31 cellular contexts compared by ENCODE assay signal in the genomic region with DNA sequence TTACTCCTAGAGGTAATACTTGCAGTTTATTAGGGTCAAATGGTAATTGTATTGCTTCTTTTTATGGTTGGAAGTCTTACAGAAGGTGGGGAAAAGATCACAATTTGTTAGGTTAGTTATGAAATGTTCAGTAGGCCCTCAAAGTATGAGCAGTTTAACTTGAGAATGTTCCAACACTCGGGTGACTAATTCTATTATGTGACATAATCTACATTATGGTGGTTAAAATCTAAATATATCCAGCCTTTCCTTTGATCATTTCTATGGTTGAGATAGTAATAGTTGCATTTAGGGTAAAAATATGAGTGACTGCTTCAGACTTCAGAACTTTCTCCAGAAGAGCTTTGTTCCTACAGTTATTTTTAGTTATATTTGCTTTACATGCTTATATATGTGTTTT. TPM values are rescaled to one million over a fixed set of nuclear protein-coding genes. Genes with fewer than 3 reads are reported as not detected.
DNase-seq lines count a peak whose midpoint lies in the region; ATAC-seq and TF ChIP-seq lines count a peak whose summit lies in the region.
"Had no signal": no experiment of that assay in that cellular context is flagged by ENCODE, and none has a peak within 500 bp of the region (broad histone marks: within the 10 kb centered on the region; RNA-seq: fewer than 3 reads in every experiment).

No MANE protein-coding gene starts in this region.

- no peaks in the 10 kb centered on the region for H3K27me3 ChIP-seq in fibroblast of lung (ENCODE audit: control insufficient read depth, insufficient read depth, low read length)
- H3K27me3 ChIP-seq: sigmoid colon, thyroid gland had no signal

- no peaks in the 10 kb centered on the region for H3K9me3 ChIP-seq in fibroblast of lung (ENCODE audit: control insufficient read depth, insufficient read depth, low read depth, low read length)
- H3K9me3 ChIP-seq: lower lobe of right lung, sigmoid colon, SK-N-SH, thyroid gland had no signal

- no peaks in the 10 kb centered on the region for H4K20me1 ChIP-seq in fibroblast of lung (ENCODE audit: control insufficient read depth, extremely low read depth, insufficient read depth, low read length)

- CTCF ChIA-PET in activated CD4-positive, alpha-beta memory T cell treated with anti-CD3 and anti-CD28 coated beads, Interleukin-2, amount 10 ng/mL, durations not matched to agents 7 days and 5 days (lab: Charles Lee) = interaction anchor here (1.1 kb wide), 1 partner anchor 9 kb away, joined by 3 read pairs; no protein-coding TSS in a partner anchor

- no peak overlapping the region for H3K4me3 ChIP-seq in fibroblast of lung (replicated peaks in 1 of 4; ENCODE audit: control extremely low read depth in 1 of 4, insufficient read depth in 1 of 4, low read depth in 3 of 4, low read length in 4 of 4)
- H3K4me3 ChIP-seq: lower lobe of right lung, sigmoid colon, thyroid gland had no signal

- no peaks in the 10 kb centered on the region for H3K79me2 ChIP-seq in fibroblast of lung (ENCODE audit: control insufficient read depth, insufficient read depth, low read length)

- POLR2A ChIA-PET in activated CD4-positive, alpha-beta memory T cell treated with anti-CD3 and anti-CD28 coated beads, Interleukin-2, amount 10 ng/mL, durations not matched to agents 7 days and 5 days (lab: Charles Lee) = no interaction called here

- H3K27ac ChIP-seq in fibroblast of lung (ENCODE audit: insufficient read depth, low read length) = no peak overlapping the region
- H3K27ac ChIP-seq: lower lobe of right lung, sigmoid colon, thyroid gland had no signal

- H3K9ac ChIP-seq in fibroblast of lung (ENCODE audit: insufficient read depth, low read length) = no peak overlapping the region
- H3K9ac ChIP-seq: SK-N-SH had no signal

- H3K36me3 ChIP-seq in fibroblast of lung (ENCODE audit: control insufficient read depth, insufficient read depth, low read length) = no peaks in the 10 kb centered on the region

- H3K27me3 Mint-ChIP-seq in activated CD4-positive, alpha-beta memory T cell treated with anti-CD3 and anti-CD28 coated beads, Interleukin-2, amount 10 ng/mL, durations not matched to agents 7 days and 5 days = no peaks in the 10 kb centered on the region
- H3K27me3 Mint-ChIP-seq: activated T-cell treated with anti-CD3 and anti-CD28 coated beads, Interleukin-2, amount 50 U/mL, for 24 hours; stimulated activated naive CD8-positive, alpha-beta T cell treated with anti-CD3 and anti-CD28 coated beads, Interleukin-15, Interleukin-2, amounts not matched to agents 100 ng/mL and 50 ng/mL, for 24 hours; T-helper 17 cell had no signal

- ATAC-seq in GM18873 (IDR thresholded peaks at IDR 0.05; ENCODE audit: low FRiP score, unreplicated experiment) = no peak
- ATAC-seq in HG03460 (IDR thresholded peaks at IDR 0.05; ENCODE audit: unreplicated experiment) = no peak
- ATAC-seq: esophagus mucosa, lower lobe of right lung, T-helper 17 cell had no signal

- H3K4me3 Mint-ChIP-seq in activated CD4-positive, alpha-beta memory T cell treated with anti-CD3 and anti-CD28 coated beads, Interleukin-2, amount 10 ng/mL, durations not matched to agents 7 days and 5 days = no peak overlapping the region
- H3K4me3 Mint-ChIP-seq: activated T-cell treated with anti-CD3 and anti-CD28 coated beads, Interleukin-2, amount 50 U/mL, for 24 hours; CD14-positive monocyte; neural crest cell; stimulated activated naive CD8-positive, alpha-beta T cell treated with anti-CD3 and anti-CD28 coated beads, Interleukin-15, Interleukin-2, amounts not matched to agents 100 ng/mL and 50 ng/mL, for 24 hours; T-helper 17 cell had no signal

- no peaks in the 10 kb centered on the region for H3K9me3 Mint-ChIP-seq in activated CD4-positive, alpha-beta memory T cell treated with anti-CD3 and anti-CD28 coated beads, Interleukin-2, amount 10 ng/mL, durations not matched to agents 7 days and 5 days
- H3K9me3 Mint-ChIP-seq: activated T-cell treated with anti-CD3 and anti-CD28 coated beads, Interleukin-2, amount 50 U/mL, for 24 hours; CD14-positive monocyte; neural crest cell; stimulated activated naive CD8-positive, alpha-beta T cell treated with anti-CD3 and anti-CD28 coated beads, Interleukin-15, Interleukin-2, amounts not matched to agents 100 ng/mL and 50 ng/mL, for 24 hours had no signal

- no peak for TF ChIP-seq CTCF in fibroblast of lung (conservative IDR thresholded peaks at IDR 0.05 in 1 of 2, IDR thresholded peaks at IDR 0.05 in 1 of 2; ENCODE audit: low read depth in 1 of 2, low read length in 2 of 2)

- H3K4me1 Mint-ChIP-seq in activated CD4-positive, alpha-beta memory T cell treated with anti-CD3 and anti-CD28 coated beads, Interleukin-2, amount 10 ng/mL, durations not matched to agents 7 days and 5 days = peaks cover 5% of the 10 kb centered on the region
- H3K4me1 Mint-ChIP-seq: CD14-positive monocyte, neural crest cell had no signal

- peak overlapping the region; percentile 3 for H3K4me2 ChIP-seq in fibroblast of lung (ENCODE audit: extremely low read depth, insufficient read depth, low read length)
- H3K4me2 ChIP-seq: SK-N-SH had no signal

- peaks cover 65% of the 10 kb centered on the region for H3K36me3 Mint-ChIP-seq in activated CD4-positive, alpha-beta memory T cell treated with anti-CD3 and anti-CD28 coated beads, Interleukin-2, amount 10 ng/mL, durations not matched to agents 7 days and 5 days (ENCODE audit: low read depth)

- no peak overlapping the region for H2AFZ ChIP-seq in fibroblast of lung (ENCODE audit: low read length)

- H3K4me1 ChIP-seq in fibroblast of lung (ENCODE audit: control insufficient read depth, extremely low read depth, insufficient read depth, low read length) = no peaks in the 10 kb centered on the region
- H3K4me1 ChIP-seq: lower lobe of right lung, sigmoid colon, thyroid gland had no signal

- DNase-seq in AG08395 (ENCODE audit: low spot score) (peak; percentile 9), GM04503 (ENCODE audit: low read depth) (peak; percentile 27), amniotic epithelial cell (ENCODE audit: low read depth) (peak; percentile 38), fibroblast of lung (ENCODE audit: low read depth in 2 of 2) (peak; percentile 45 to 65), NCI-H2227 treated with DMSO at 0.1 percent for 48 hours (lab: John Stamatoyannopoulos, UW) (no peak)
- DNase-seq in activated CD4-positive, alpha-beta memory T cell treated with anti-CD3 and anti-CD28 coated beads, Interleukin-2, amount 10 ng/mL, durations not matched to agents 7 days and 5 days = no peak
- DNase-seq: ACHN; activated CD4-positive, alpha-beta T cell treated with anti-CD3 and anti-CD28 coated beads for 4 hours; activated gamma-delta T cell treated with Interleukin-2 at 50 U/mL for 16 hours; activated T-cell treated with anti-CD3 and anti-CD28 coated beads, Interleukin-2, amount 50 U/mL, for 24 hours; anterior cingulate cortex; Calu3; effector CD4-positive, alpha-beta T cell; Karpas-422; lower lobe of right lung; NCI-H1092 treated with DMSO at 0.1 percent for 48 hours; NCI-H187 treated with DMSO at 0.1 percent for 48 hours; NCI-H526 treated with DMSO at 0.1 percent for 48 hours; posterior cingulate gyrus; RPMI8226; sigmoid colon; SK-N-SH; stimulated activated CD4-positive, alpha-beta T cell treated with anti-CD3 and anti-CD28 coated beads, Interleukin-15, amount 100 ng/mL, for 24 hours; T-helper 17 cell; thyroid gland had no signal

- H3K27ac Mint-ChIP-seq in activated CD4-positive, alpha-beta memory T cell treated with anti-CD3 and anti-CD28 coated beads, Interleukin-2, amount 10 ng/mL, durations not matched to agents 7 days and 5 days = no peak overlapping the region
- H3K27ac Mint-ChIP-seq: activated T-cell treated with anti-CD3 and anti-CD28 coated beads, Interleukin-2, amount 50 U/mL, for 24 hours; CD14-positive monocyte; stimulated activated naive CD8-positive, alpha-beta T cell treated with anti-CD3 and anti-CD28 coated beads, Interleukin-15, Interleukin-2, amounts not matched to agents 100 ng/mL and 50 ng/mL, for 24 hours had no signal

RNA-seq across cellular contexts. Expression of gene FBXO22, which starts 19.6 kb away (rescaled TPM):
- total RNA-seq in fibroblast of lung = 46.2 and 75.6 TPM in 2 replicates
- polyA plus RNA-seq in fibroblast of lung = 27.0 and 29.9 TPM in 2 replicates
- 35.0 and 48.5 TPM in 2 replicates for polyA plus RNA-seq in fibroblast of lung (2012)
- 14.5 and 25.4 TPM in 2 replicates for polyA minus RNA-seq in fibroblast of lung (ENCODE audit: low replicate concordance)
- total RNA-seq in activated CD4-positive, alpha-beta memory T cell treated with anti-CD3 and anti-CD28 coated beads, Interleukin-2, amount 10 ng/mL, durations not matched to agents 7 days and 5 days = 10 to 100 TPM; 32.5 to 33.1 TPM

RNA-seq across cellular contexts. Expression of gene UBE2Q2, which starts 40.8 kb away (rescaled TPM):
- 55.7 and 62.6 TPM in 2 replicates for total RNA-seq in fibroblast of lung
- polyA plus RNA-seq in fibroblast of lung = 38.7 and 55.7 TPM in 2 replicates
- 29.4 and 34.8 TPM in 2 replicates for polyA plus RNA-seq in fibroblast of lung (2012)
- 2.4 and 8.5 TPM in 2 replicates for polyA minus RNA-seq in fibroblast of lung (ENCODE audit: low replicate concordance)
- 10 to 100 TPM; 49.6 to 53.7 TPM for total RNA-seq in activated CD4-positive, alpha-beta memory T cell treated with anti-CD3 and anti-CD28 coated beads, Interleukin-2, amount 10 ng/mL, durations not matched to agents 7 days and 5 days

Comparison
In these comparisons a context has a peak if more than half of its experiments do, and no peak if none do; other contexts are left out.
1. DNase-seq: peak in AG08395 (single experiment), GM04503 (single experiment), amniotic epithelial cell (single experiment) and fibroblast of lung (2 of 2); none in activated CD4-positive, alpha-beta memory T cell treated with anti-CD3 and anti-CD28 coated beads, Interleukin-2, amount 10 ng/mL, durations not matched to agents 7 days and 5 days (single experiment) and NCI-H2227 treated with DMSO at 0.1 percent for 48 hours (single experiment).